1 cellular context compared by ENCODE assay signal in the genomic region with DNA sequence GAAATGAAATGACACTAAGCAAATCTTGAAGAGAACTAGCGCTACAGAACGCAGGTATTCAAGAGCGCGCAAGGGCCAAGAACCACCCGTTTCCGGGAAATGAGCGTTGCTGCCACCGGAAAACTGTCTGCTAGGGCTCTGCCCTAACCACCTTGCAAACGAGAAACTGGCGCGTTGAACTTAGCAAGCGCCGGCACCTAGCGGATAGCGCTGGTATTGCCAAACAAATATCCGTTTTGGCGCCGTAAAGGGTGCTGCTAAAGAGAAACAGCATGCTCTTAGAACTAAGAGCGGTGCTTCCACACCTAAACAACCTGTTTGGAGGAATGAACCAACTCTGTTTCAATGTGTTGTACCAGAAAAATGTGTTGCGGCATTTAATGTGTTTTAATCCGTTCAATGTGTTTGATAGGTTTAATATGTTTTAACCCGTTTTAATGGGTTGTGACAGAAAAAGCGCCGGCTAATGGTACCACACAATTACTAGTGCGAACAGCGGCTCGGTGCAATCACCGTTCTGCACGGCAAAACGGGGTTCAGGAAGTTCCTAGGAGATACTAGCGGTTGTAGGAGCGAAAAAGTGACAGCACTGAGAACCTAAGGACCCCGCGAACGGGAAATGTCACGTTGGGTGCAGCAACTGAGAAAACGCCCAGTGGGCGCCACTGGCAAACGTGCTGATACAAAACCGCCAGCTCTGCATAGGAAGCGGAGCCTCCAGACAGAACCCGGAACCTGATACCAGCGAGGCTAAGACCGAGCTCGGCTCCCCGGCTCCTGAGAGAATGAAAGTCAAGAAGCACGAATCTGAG.
A peak's percentile ranks its signal among the peaks of the same experiment; 100 is the strongest.
TF ChIP-seq lines count a peak whose summit lies in the region.

ANXA2R (minus strand) TSS at position 33 of the 812 bp plus-strand sequence. CDS start 273 bp downstream, outside the sequence.

TF ChIP-seq in K562, 482 proteins besides CTCF, POLR2A, EP300 and RAD21 (continued from another document and continues in another):
- TF ChIP-seq ZNF551 (CRISPR knock-in tag; IDR thresholded peaks at IDR 0.05) (no peak), JUND (IDR thresholded peaks at IDR 0.05; ENCODE audit: borderline replicate concordance, low read depth, low read length) (peak; percentile 71), JUND (tag; IDR thresholded peaks at IDR 0.05; ENCODE audit: borderline replicate concordance, low read depth, low read length) (peak; percentile 25; the same call in 1 of the 3 replicates), MCM5 (IDR thresholded peaks at IDR 0.05; ENCODE audit: low read depth) (no peak), NCOA4 (IDR thresholded peaks at IDR 0.05; ENCODE audit: partially characterized antibody) (no peak), RHOXF2B (CRISPR knock-in tag; conservative IDR thresholded peaks at IDR 0.05) (no peak), THAP12 (CRISPR knock-in tag; IDR thresholded peaks at IDR 0.05) (peak; percentile 71), HEY1 (CRISPR knock-in tag; IDR thresholded peaks at IDR 0.05; ENCODE audit: borderline replicate concordance) (no peak), CEBPB (tag; IDR thresholded peaks at IDR 0.05) (peak; percentile 25; the same call in 1 of the 2 replicates), ZNF23 (CRISPR knock-in tag; IDR thresholded peaks at IDR 0.05) (no peak), STAT5B (CRISPR knock-in tag; IDR thresholded peaks at IDR 0.05) (no peak), TCF15 (CRISPR knock-in tag; IDR thresholded peaks at IDR 0.05) (no peak), CUX1 (CRISPR knock-in tag; IDR thresholded peaks at IDR 0.05) (no peak), SIX5 (IDR thresholded peaks at IDR 0.05; ENCODE audit: borderline replicate concordance in 1 of 2, insufficient read depth in 1 of 2, low read depth in 1 of 2, low read length in 2 of 2) (no peak), ZBTB40 (IDR thresholded peaks at IDR 0.05) (peak; percentile 59), ZBTB40 (CRISPR knock-in tag; IDR thresholded peaks at IDR 0.05) (no peak), NR3C1 (CRISPR knock-in tag; IDR thresholded peaks at IDR 0.05) (no peak), SIRT6 (IDR thresholded peaks at IDR 0.05; ENCODE audit: low read depth, low read length) (no peak), TRIM28 (IDR thresholded peaks at IDR 0.05) (peak; percentile 16; the same call in 1 of the 2 replicates), HDGF (IDR thresholded peaks at IDR 0.05) (no peak)
- TF ChIP-seq, protein P1, sequence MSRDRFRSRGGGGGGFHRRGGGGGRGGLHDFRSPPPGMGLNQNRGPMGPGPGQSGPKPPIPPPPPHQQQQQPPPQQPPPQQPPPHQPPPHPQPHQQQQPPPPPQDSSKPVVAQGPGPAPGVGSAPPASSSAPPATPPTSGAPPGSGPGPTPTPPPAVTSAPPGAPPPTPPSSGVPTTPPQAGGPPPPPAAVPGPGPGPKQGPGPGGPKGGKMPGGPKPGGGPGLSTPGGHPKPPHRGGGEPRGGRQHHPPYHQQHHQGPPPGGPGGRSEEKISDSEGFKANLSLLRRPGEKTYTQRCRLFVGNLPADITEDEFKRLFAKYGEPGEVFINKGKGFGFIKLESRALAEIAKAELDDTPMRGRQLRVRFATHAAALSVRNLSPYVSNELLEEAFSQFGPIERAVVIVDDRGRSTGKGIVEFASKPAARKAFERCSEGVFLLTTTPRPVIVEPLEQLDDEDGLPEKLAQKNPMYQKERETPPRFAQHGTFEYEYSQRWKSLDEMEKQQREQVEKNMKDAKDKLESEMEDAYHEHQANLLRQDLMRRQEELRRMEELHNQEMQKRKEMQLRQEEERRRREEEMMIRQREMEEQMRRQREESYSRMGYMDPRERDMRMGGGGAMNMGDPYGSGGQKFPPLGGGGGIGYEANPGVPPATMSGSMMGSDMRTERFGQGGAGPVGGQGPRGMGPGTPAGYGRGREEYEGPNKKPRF (IDR thresholded peaks at IDR 0.05; ENCODE audit: low read depth, low read length), result no peak
- TF ChIP-seq, protein P2, sequence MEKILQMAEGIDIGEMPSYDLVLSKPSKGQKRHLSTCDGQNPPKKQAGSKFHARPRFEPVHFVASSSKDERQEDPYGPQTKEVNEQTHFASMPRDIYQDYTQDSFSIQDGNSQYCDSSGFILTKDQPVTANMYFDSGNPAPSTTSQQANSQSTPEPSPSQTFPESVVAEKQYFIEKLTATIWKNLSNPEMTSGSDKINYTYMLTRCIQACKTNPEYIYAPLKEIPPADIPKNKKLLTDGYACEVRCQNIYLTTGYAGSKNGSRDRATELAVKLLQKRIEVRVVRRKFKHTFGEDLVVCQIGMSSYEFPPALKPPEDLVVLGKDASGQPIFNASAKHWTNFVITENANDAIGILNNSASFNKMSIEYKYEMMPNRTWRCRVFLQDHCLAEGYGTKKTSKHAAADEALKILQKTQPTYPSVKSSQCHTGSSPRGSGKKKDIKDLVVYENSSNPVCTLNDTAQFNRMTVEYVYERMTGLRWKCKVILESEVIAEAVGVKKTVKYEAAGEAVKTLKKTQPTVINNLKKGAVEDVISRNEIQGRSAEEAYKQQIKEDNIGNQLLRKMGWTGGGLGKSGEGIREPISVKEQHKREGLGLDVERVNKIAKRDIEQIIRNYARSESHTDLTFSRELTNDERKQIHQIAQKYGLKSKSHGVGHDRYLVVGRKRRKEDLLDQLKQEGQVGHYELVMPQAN (IDR thresholded peaks at IDR 0.05; ENCODE audit: borderline replicate concordance), result peak; percentile 27; the same call in 1 of the 2 replicates
